ENCODE assay signal across 9 cellular contexts in the genomic region with DNA sequence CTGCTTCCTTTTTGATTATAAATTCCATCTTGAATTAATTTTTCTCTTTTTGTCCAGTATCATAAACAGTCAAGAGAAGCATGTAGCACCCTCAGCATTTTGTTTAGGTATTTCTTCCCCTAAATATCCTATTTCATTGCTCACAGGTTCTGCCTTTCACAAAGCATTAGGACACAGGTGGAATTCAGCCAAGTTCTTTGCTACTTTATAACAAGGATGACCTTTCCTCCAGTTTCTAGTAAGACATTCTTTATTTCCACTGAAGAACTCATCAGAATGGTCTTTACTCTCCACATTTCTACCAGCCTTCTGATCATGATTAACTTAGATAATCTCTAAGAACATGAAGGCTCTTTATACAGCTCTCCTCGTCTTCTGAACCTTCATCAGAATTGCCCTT. TPM values are rescaled to one million over a fixed set of nuclear protein-coding genes. Genes with fewer than 3 reads are reported as not detected.
DNase-seq lines count a peak whose midpoint lies in the region; ATAC-seq and TF ChIP-seq lines count a peak whose summit lies in the region.
"Had no signal": no experiment of that assay in that cellular context is flagged by ENCODE, and none has a peak within 500 bp of the region (broad histone marks: within the 10 kb centered on the region; RNA-seq: fewer than 3 reads in every experiment).

No MANE protein-coding gene starts in this region.

- no peak for TF ChIP-seq POLR2A in thyroid gland (IDR thresholded peaks at IDR 0.05)

- no peaks in the 10 kb centered on the region for H3K36me3 ChIP-seq in thyroid gland

- DNase-seq in NCI-H226 (peak; percentile 69), choroid plexus epithelial cell (ENCODE audit: low read depth) (peak; percentile 94), left colon (no peak), thyroid gland (no peak), UCSD-AML1 (lab: John Stamatoyannopoulos, UW; ENCODE audit: unreplicated experiment) (no peak), NCI-H1105 treated with DMSO at 0.1 percent for 48 hours (lab: John Stamatoyannopoulos, UW) (no peak)
- DNase-seq: naive thymus-derived CD4-positive, alpha-beta T cell; NCI-H524 treated with DMSO at 0.1 percent for 48 hours had no signal

- H3K27ac ChIP-seq in thyroid gland = peak overlapping the region; percentile 35 to 90 (median 81)

- ATAC-seq in left colon (peak; percentile 20), HG02588 (IDR thresholded peaks at IDR 0.05; ENCODE audit: unreplicated experiment) (no peak)
- ATAC-seq: naive thymus-derived CD4-positive, alpha-beta T cell had no signal

- H3K9me3 ChIP-seq in thyroid gland = no peaks in the 10 kb centered on the region

- H3K4me3 ChIP-seq in choroid plexus epithelial cell (ENCODE audit: low read depth, low read length) (no peak overlapping the region), thyroid gland (replicated peaks in 1 of 3) (no peak overlapping the region)

- intact Hi-C loops in left colon (cut with DNase I, micrococcal nuclease) (loop anchor here (5.0 to 10.0 kb wide), 2 partner anchors 387 to 390 kb away; no protein-coding TSS in a partner anchor), thyroid gland (cut with DNase I) (no loop called here)

- TF ChIP-seq CTCF in choroid plexus epithelial cell (conservative IDR thresholded peaks at IDR 0.05; ENCODE audit: low read depth, low read length) = no peak
- TF ChIP-seq CTCF in thyroid gland (IDR thresholded peaks at IDR 0.05) = no peak

- WGBS in thyroid gland, 2 donors = 36 to 48% methylated on average over 1 of the region's 1 CpG

- H3K27me3 ChIP-seq in thyroid gland = no peaks in the 10 kb centered on the region

- H3K4me1 ChIP-seq in thyroid gland = peaks cover 15 to 26% of the 10 kb centered on the region in 2 donors

RNA-seq across cellular contexts. Expression of a gene that starts 7.4 kb away (rescaled TPM):
- under 1 TPM; 0.39 to 0.46 TPM for total RNA-seq in left colon
- total RNA-seq in thyroid gland = 1 to 10 TPM in 2 of 4 donors, under 1 TPM in 2; 0.45 to 1.2 (median 0.79) TPM

Comparison
In these comparisons a context has a peak if more than half of its experiments do, and no peak if none do; other contexts are left out.
1. DNase-seq: peak in NCI-H226 (single experiment) and choroid plexus epithelial cell (single experiment); none in left colon (0 of 2), thyroid gland (0 of 2), UCSD-AML1 (single experiment) and NCI-H1105 treated with DMSO at 0.1 percent for 48 hours (single experiment).